8 cellular contexts compared by ENCODE assay signal in genomic region chr2:206383669-206384068, GRCh38.
"Had no signal": no experiment of that assay in that cellular context is flagged by ENCODE, and none has a peak within 500 bp of the region (broad histone marks: within the 10 kb centered on the region; RNA-seq: fewer than 3 reads in every experiment).

No MANE protein-coding gene starts in this region.

- H3K4me3 ChIP-seq: GM12878 had no signal

- DNase-seq: GDM1, GF-D8 had no signal

- FAIRE-seq: G401.6, GM12878, GM12891, GM12892, GM18507, GM19239 had no signal

- ATAC-seq: GM12878 had no signal
